28 cellular contexts compared by ENCODE assay signal in genomic region chr4:71181332-71181731, GRCh38.
"Had no signal": no experiment of that assay in that cellular context is flagged by ENCODE, and none has a peak within 500 bp of the region (broad histone marks: within the 10 kb centered on the region; RNA-seq: fewer than 3 reads in every experiment).

No MANE protein-coding gene starts in this region.

- H2AFZ ChIP-seq: hepatocyte had no signal

- ATAC-seq: effector memory CD8-positive, alpha-beta T cell; esophagus mucosa; foreskin keratinocyte; gastrocnemius medialis; gastroesophageal sphincter; heart left ventricle; heart right ventricle had no signal

- H3K36me3 ChIP-seq: colonic mucosa, esophagus muscularis mucosa, esophagus squamous epithelium, gastrocnemius medialis, gastroesophageal sphincter, heart left ventricle, heart right ventricle had no signal

- H3K27me3 ChIP-seq: colonic mucosa, esophagus muscularis mucosa, gastrocnemius medialis, gastroesophageal sphincter had no signal

- H3K4me3 ChIP-seq: colonic mucosa, coronary artery, dorsolateral prefrontal cortex, esophagus muscularis mucosa, esophagus squamous epithelium, gastrocnemius medialis, gastroesophageal sphincter, heart left ventricle, heart right ventricle, hepatocyte had no signal

- H3K4me1 ChIP-seq: colonic mucosa, foreskin keratinocyte had no signal

- FAIRE-seq: endometrium, endothelial cell of umbilical vein, frontal cortex had no signal

- H3K4me2 ChIP-seq: hepatocyte had no signal

- DNase-seq: colonic mucosa; cortex of kidney; dermis blood vessel endothelial cell; dorsolateral prefrontal cortex; effector CD4-positive, alpha-beta T cell; effector CD8-positive, alpha-beta T cell; effector memory CD4-positive, alpha-beta T cell; effector memory CD8-positive, alpha-beta T cell; endodermal cell; erythroblast; esophagus squamous epithelium; foreskin fibroblast; foreskin keratinocyte; foreskin melanocyte; gastrocnemius medialis; glutamatergic neuron; head of caudate nucleus; heart left ventricle; heart right ventricle had no signal

- H3K79me2 ChIP-seq: hepatocyte had no signal

- H3K9me3 ChIP-seq: colonic mucosa, esophagus muscularis mucosa, esophagus squamous epithelium, gastrocnemius medialis, gastroesophageal sphincter, heart left ventricle, heart right ventricle had no signal

- H3K27ac ChIP-seq: colonic mucosa, coronary artery, dorsolateral prefrontal cortex, epithelial cell of prostate, esophagus muscularis mucosa, esophagus squamous epithelium, foreskin keratinocyte, gastrocnemius medialis, gastroesophageal sphincter, heart left ventricle, heart right ventricle, hepatocyte had no signal
